In the genomic region with DNA sequence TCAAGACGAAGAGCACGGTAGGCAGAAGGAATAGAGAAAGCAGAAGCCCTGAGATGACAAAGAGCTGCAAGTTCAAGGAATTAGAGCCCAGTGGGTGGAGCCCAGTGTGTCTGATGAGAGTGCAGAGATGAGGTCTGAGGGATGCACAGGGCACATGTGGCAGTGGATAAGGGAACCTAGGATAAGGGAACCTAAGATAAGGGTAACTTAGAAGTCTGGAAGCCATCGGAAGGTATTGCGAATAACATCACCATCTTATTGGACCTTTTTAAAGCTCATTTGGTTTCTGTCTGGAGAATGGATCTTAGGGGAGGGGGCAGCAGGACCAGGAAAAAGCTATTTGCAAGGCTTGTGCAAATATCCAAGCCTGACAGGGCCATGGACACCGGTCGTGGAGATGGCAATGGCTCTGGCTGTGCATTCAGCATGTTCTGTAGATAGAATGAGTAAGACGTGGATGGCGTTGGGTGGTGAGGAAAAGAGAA, we compare ENCODE assay signal across 26 cellular contexts. TPM values are rescaled to one million over a fixed set of nuclear protein-coding genes. Genes with fewer than 3 reads are reported as not detected.
DNase-seq lines count a peak whose midpoint lies in the region; ATAC-seq, FAIRE-seq and TF ChIP-seq lines count a peak whose summit lies in the region.
"Had no signal": no experiment of that assay in that cellular context is flagged by ENCODE, and none has a peak within 500 bp of the region (broad histone marks: within the 10 kb centered on the region; RNA-seq: fewer than 3 reads in every experiment).

No MANE protein-coding gene starts in this region.

- no peak overlapping the region for H2AFZ ChIP-seq in HepG2 (ENCODE audit: low read length)

- TF ChIP-seq RAD21 in HepG2 (CRISPR knock-in tag; IDR thresholded peaks at IDR 0.05), result no peak

- no peak overlapping the region for H3K4me3 ChIP-seq in right lobe of liver
- H3K4me3 ChIP-seq in HepG2 (replicated peaks in 1 of 3; ENCODE audit: insufficient read depth in 1 of 3, low read depth in 2 of 3, low read length in 3 of 3), result no peak overlapping the region
- H3K4me3 ChIP-seq in naive thymus-derived CD4-positive, alpha-beta T cell (ENCODE audit: low read length), result no peak overlapping the region
- H3K4me3 ChIP-seq: BLaER1, cardiac muscle cell had no signal

- peak overlapping the region; percentile 95 for H3K27ac Mint-ChIP-seq in dendritic cell treated with granulocyte-macrophage colony-stimulating factor and Interleukin-4, amounts not matched to agents 40 ng/mL and 50 ng/mL, for 4 days
- no peak overlapping the region for H3K27ac Mint-ChIP-seq in naive thymus-derived CD4-positive, alpha-beta T cell
- no peak overlapping the region for H3K27ac Mint-ChIP-seq in CD4-positive, alpha-beta T cell
- H3K27ac Mint-ChIP-seq: activated CD4-positive, alpha-beta memory T cell treated with anti-CD3 and anti-CD28 coated beads, Interleukin-2, amount 10 ng/mL, durations not matched to agents 7 days and 5 days; T-helper 2 cell treated with Interferon-gamma antibody and Interleukin-4, amounts not matched to agents 5 μg/mL and 100 μg/mL, for 36 hours had no signal

- ATAC-seq in right lobe of liver (peak in 3 of 4 donors; percentile 5 to 28 (median 26)), HepG2 (no peak), GM21381 (IDR thresholded peaks at IDR 0.05; ENCODE audit: unreplicated experiment) (no peak)
- peak; percentile 38 for ATAC-seq in naive thymus-derived CD4-positive, alpha-beta T cell
- no peak for ATAC-seq in CD4-positive, alpha-beta T cell (ENCODE audit: poor library complexity)
- ATAC-seq: activated CD4-positive, CD25-positive, alpha-beta regulatory T cell treated with anti-CD3 and anti-CD28 coated beads, Interleukin-2, amount 50 U/mL, for 24 hours had no signal

- peak overlapping the region in 1 of 3 donors; percentile 40 for H3K27ac ChIP-seq in right lobe of liver
- H3K27ac ChIP-seq in HepG2 (ENCODE audit: extremely low read length, insufficient read depth, low read length), result no peak overlapping the region
- no peak overlapping the region for H3K27ac ChIP-seq in naive thymus-derived CD4-positive, alpha-beta T cell (ENCODE audit: low read depth, low read length)
- H3K27ac ChIP-seq in CD4-positive, alpha-beta T cell (ENCODE audit: low read depth, low read length), result no peak overlapping the region
- H3K27ac ChIP-seq: BLaER1, cardiac muscle cell, neutrophil had no signal

- no peaks in the 10 kb centered on the region for H3K27me3 Mint-ChIP-seq in dendritic cell treated with granulocyte-macrophage colony-stimulating factor and Interleukin-4, amounts not matched to agents 40 ng/mL and 50 ng/mL, for 4 days
- H3K27me3 Mint-ChIP-seq in naive thymus-derived CD4-positive, alpha-beta T cell, result peaks cover 0 to 43% (median 26%) of the 10 kb centered on the region in 5 donors
- peaks cover 29% of the 10 kb centered on the region for H3K27me3 Mint-ChIP-seq in CD4-positive, alpha-beta T cell
- H3K27me3 Mint-ChIP-seq: activated CD4-positive, alpha-beta memory T cell treated with anti-CD3 and anti-CD28 coated beads, Interleukin-2, amount 10 ng/mL, durations not matched to agents 7 days and 5 days had no signal

- no peaks in the 10 kb centered on the region for H3K36me3 ChIP-seq in right lobe of liver
- no peaks in the 10 kb centered on the region for H3K36me3 ChIP-seq in HepG2 (replicated peaks in 1 of 2; ENCODE audit: control insufficient read depth in 1 of 2, insufficient read depth in 2 of 2, low read length in 2 of 2)
- no peaks in the 10 kb centered on the region for H3K36me3 ChIP-seq in naive thymus-derived CD4-positive, alpha-beta T cell (ENCODE audit: control insufficient read depth in 2 of 3, insufficient read depth in 3 of 3, low read length in 3 of 3)
- H3K36me3 ChIP-seq: BLaER1, cardiac muscle cell, neutrophil had no signal

- CTCF ChIA-PET in HepG2 (lab: Yijun Ruan, JAX; ENCODE audit: low intra/inter-chr PET ratio, low total read pairs), result no interaction called here
- CTCF ChIA-PET in naive thymus-derived CD4-positive, alpha-beta T cell (lab: Charles Lee), result no interaction called here
- CTCF ChIA-PET in CD4-positive, alpha-beta T cell (lab: Charles Lee), result no interaction called here

- intact Hi-C loops in right lobe of liver (cut with DNase I), result no loop called here
- intact Hi-C loops in HepG2 (cut with micrococcal nuclease; ENCODE audit: unreplicated experiment), result no loop called here
- intact Hi-C loops in dendritic cell treated with granulocyte-macrophage colony-stimulating factor and Interleukin-4, amounts not matched to agents 40 ng/mL and 50 ng/mL, for 4 days (cut with micrococcal nuclease), result loop anchor here (1.0 to 5.0 kb wide), 2 partner anchors 11 to 36 kb away; no protein-coding TSS in a partner anchor
- intact Hi-C loops in naive thymus-derived CD4-positive, alpha-beta T cell (cut with micrococcal nuclease), result no loop called here
- intact Hi-C loops in CD4-positive, alpha-beta T cell (cut with DNase I, micrococcal nuclease), result no loop called here

- peak overlapping the region; percentile 96 for H3K4me3 Mint-ChIP-seq in dendritic cell treated with granulocyte-macrophage colony-stimulating factor and Interleukin-4, amounts not matched to agents 40 ng/mL and 50 ng/mL, for 4 days
- no peak overlapping the region for H3K4me3 Mint-ChIP-seq in naive thymus-derived CD4-positive, alpha-beta T cell
- H3K4me3 Mint-ChIP-seq in CD4-positive, alpha-beta T cell, result no peak overlapping the region
- H3K4me3 Mint-ChIP-seq: activated CD4-positive, alpha-beta memory T cell treated with anti-CD3 and anti-CD28 coated beads, Interleukin-2, amount 10 ng/mL, durations not matched to agents 7 days and 5 days; T-helper 2 cell treated with Interferon-gamma antibody and Interleukin-4, amounts not matched to agents 5 μg/mL and 100 μg/mL, for 36 hours had no signal

- in situ Hi-C loops in HepG2 (cut with HindIII; ENCODE audit: extremely low pct_ligation_motif_present, low pct_unique_long_range_greater_than_20kb), result no loop called here

- no peak overlapping the region for H3K9ac ChIP-seq in HepG2 (ENCODE audit: insufficient read depth, low read depth, low read length)
- H3K9ac ChIP-seq: BLaER1 had no signal

- no peak for TF ChIP-seq CTCF in right lobe of liver (IDR thresholded peaks at IDR 0.05)
- TF ChIP-seq CTCF in HepG2 (CRISPR knock-in tag; IDR thresholded peaks at IDR 0.05), result no peak
- no peak for TF ChIP-seq CTCF in CD4-positive, alpha-beta T cell (IDR thresholded peaks at IDR 0.05)

- no peaks in the 10 kb centered on the region for H3K79me2 ChIP-seq in HepG2 (ENCODE audit: insufficient read depth, low read length)

- H3K4me1 ChIP-seq in right lobe of liver (peaks cover 0 to 4% (median 0%) of the 10 kb centered on the region in 4 donors), HepG2 (ENCODE audit: insufficient read depth, low read length) (peaks cover 10% of the 10 kb centered on the region; the same call in 1 of the 2 replicates)
- H3K4me1 ChIP-seq in naive thymus-derived CD4-positive, alpha-beta T cell (ENCODE audit: control insufficient read depth in 2 of 2, insufficient read depth in 2 of 2, low read length in 2 of 2), result no peaks in the 10 kb centered on the region
- H3K4me1 ChIP-seq: BLaER1 had no signal

- H3K27me3 ChIP-seq in right lobe of liver (no peaks in the 10 kb centered on the region), HepG2 (ENCODE audit: control insufficient read depth in 1 of 2, insufficient read depth in 2 of 2, low read length in 2 of 2) (no peaks in the 10 kb centered on the region)
- H3K27me3 ChIP-seq in naive thymus-derived CD4-positive, alpha-beta T cell (ENCODE audit: control insufficient read depth in 2 of 2, insufficient read depth in 2 of 2, low read length in 2 of 2), result no peaks in the 10 kb centered on the region
- H3K27me3 ChIP-seq in CD4-positive, alpha-beta T cell (ENCODE audit: control insufficient read depth, insufficient read depth, low read length), result no peaks in the 10 kb centered on the region
- H3K27me3 ChIP-seq: BLaER1, cardiac muscle cell had no signal

- 64% methylated on average over 8 of the region's 8 CpGs for WGBS in right lobe of liver (ENCODE audit: insufficient coverage, low coverage, low lambda C conversion rate, missing lambda C conversion rate)
- WGBS in HepG2 (ENCODE audit: low lambda C conversion rate), result 49% methylated on average over 8 of the region's 8 CpGs

- H3K4me1 Mint-ChIP-seq in dendritic cell treated with granulocyte-macrophage colony-stimulating factor and Interleukin-4, amounts not matched to agents 40 ng/mL and 50 ng/mL, for 4 days (ENCODE audit: low read depth), result peaks cover 65% of the 10 kb centered on the region
- H3K4me1 Mint-ChIP-seq in naive thymus-derived CD4-positive, alpha-beta T cell, result no peaks in the 10 kb centered on the region
- H3K4me1 Mint-ChIP-seq in CD4-positive, alpha-beta T cell (ENCODE audit: low read depth), result no peaks in the 10 kb centered on the region
- H3K4me1 Mint-ChIP-seq: activated CD4-positive, alpha-beta memory T cell treated with anti-CD3 and anti-CD28 coated beads, Interleukin-2, amount 10 ng/mL, durations not matched to agents 7 days and 5 days had no signal

- DNase-seq in right lobe of liver (no peak), HepG2 (ENCODE audit: low spot score) (no peak), DMS114 treated with DMSO at 0.1 percent for 48 hours (lab: John Stamatoyannopoulos, UW; ENCODE audit: unreplicated experiment) (no peak)
- DNase-seq in naive thymus-derived CD4-positive, alpha-beta T cell, result no peak
- DNase-seq in CD4-positive, alpha-beta T cell, result no peak
- DNase-seq in stimulated activated CD4-positive, alpha-beta T cell treated with anti-CD3 and anti-CD28 coated beads, Interleukin-4, amount 100 ng/mL, for 4 hours, result no peak
- DNase-seq: ACHN; activated CD4-positive, alpha-beta memory T cell treated with anti-CD3 and anti-CD28 coated beads, Interleukin-2, amount 10 ng/mL, durations not matched to agents 7 days and 5 days; activated gamma-delta T cell treated with Interleukin-2 at 50 U/mL for 16 hours; activated T-cell treated with anti-CD3 and anti-CD28 coated beads for 4 hours; dermis blood vessel endothelial cell; NCI-H1436 treated with DMSO at 0.1 percent for 48 hours; NCI-H524; stimulated activated CD4-positive, alpha-beta T cell treated with anti-CD3 and anti-CD28 coated beads, Interleukin-15, amount 100 ng/mL, for 24 hours; stimulated activated CD8-positive, alpha-beta memory T cell treated with anti-CD3 and anti-CD28 coated beads, Interleukin-4, amount 100 ng/mL, for 48 hours had no signal

- no peak overlapping the region for H3K4me2 ChIP-seq in HepG2 (ENCODE audit: low read depth, low read length)
- H3K4me2 ChIP-seq: BLaER1 had no signal

- no TSS peak for BruUV-seq in HepG2 (replicated peaks; lab: Mats Ljungman, UMichigan)

- H3K36me3 Mint-ChIP-seq in dendritic cell treated with granulocyte-macrophage colony-stimulating factor and Interleukin-4, amounts not matched to agents 40 ng/mL and 50 ng/mL, for 4 days (ENCODE audit: low read depth), result peaks cover 63% of the 10 kb centered on the region
- peaks cover 0 to 16% (median 4%) of the 10 kb centered on the region in 5 donors for H3K36me3 Mint-ChIP-seq in naive thymus-derived CD4-positive, alpha-beta T cell
- H3K36me3 Mint-ChIP-seq in CD4-positive, alpha-beta T cell (ENCODE audit: low read depth), result no peaks in the 10 kb centered on the region

- peak; percentile 50 for TF ChIP-seq POLR2A in right lobe of liver (IDR thresholded peaks at IDR 0.05)
- no peak for TF ChIP-seq POLR2A in HepG2 (IDR thresholded peaks at IDR 0.05; ENCODE audit: insufficient read depth in 1 of 2, low read depth in 2 of 2, low read length in 2 of 2)

- H3K9me3 Mint-ChIP-seq in dendritic cell treated with granulocyte-macrophage colony-stimulating factor and Interleukin-4, amounts not matched to agents 40 ng/mL and 50 ng/mL, for 4 days, result no peaks in the 10 kb centered on the region
- H3K9me3 Mint-ChIP-seq in naive thymus-derived CD4-positive, alpha-beta T cell, result peaks cover 9 to 69% (median 14%) of the 10 kb centered on the region in 11 donors
- H3K9me3 Mint-ChIP-seq in CD4-positive, alpha-beta T cell, result peaks cover 9% of the 10 kb centered on the region

- H4K20me1 ChIP-seq in HepG2 (ENCODE audit: insufficient read depth, low read length), result no peaks in the 10 kb centered on the region
- H4K20me1 ChIP-seq: BLaER1 had no signal

- TF ChIP-seq EP300 in HepG2 (IDR thresholded peaks at IDR 0.05; ENCODE audit: low read depth in 2 of 2, low read length in 2 of 2), result no peak
- TF ChIP-seq EP300 in HepG2 (CRISPR knock-in tag; IDR thresholded peaks at IDR 0.05; ENCODE audit: borderline replicate concordance), result no peak

- no peak for FAIRE-seq in HepG2 (lab: Jason Lieb, UNC)
- FAIRE-seq: endothelial cell of umbilical vein, H1, RCC 7860, urothelium cell line had no signal

- H3K9me3 ChIP-seq in right lobe of liver, result no peaks in the 10 kb centered on the region
- peaks cover 7% of the 10 kb centered on the region; the same call in 1 of the 2 replicates for H3K9me3 ChIP-seq in HepG2 (ENCODE audit: low read length)
- H3K9me3 ChIP-seq in naive thymus-derived CD4-positive, alpha-beta T cell (ENCODE audit: control insufficient read depth in 2 of 3, low read length in 3 of 3), result no peaks in the 10 kb centered on the region
- H3K9me3 ChIP-seq in CD4-positive, alpha-beta T cell (ENCODE audit: control insufficient read depth, low read length), result no peaks in the 10 kb centered on the region
- H3K9me3 ChIP-seq: neutrophil had no signal

- POLR2A ChIA-PET in HepG2 (lab: Yijun Ruan, JAX), result no interaction called here
- POLR2A ChIA-PET in naive thymus-derived CD4-positive, alpha-beta T cell (lab: Charles Lee), result no interaction called here
- POLR2A ChIA-PET in CD4-positive, alpha-beta T cell (lab: Charles Lee), result no interaction called here

RNA-seq across cellular contexts. Expression of a gene that starts 1.3 kb away (rescaled TPM):
- total RNA-seq in right lobe of liver (10 to 100 TPM in 1 of 6 experiments, 1 to 10 TPM in 5; 2.2 to 13.9 (median 4.6) TPM), HepG2 (2016; rRNA removed; fragmentation: Illumina TruSeq; extraction: Trizol) (not detected in 2 replicates)
- total RNA-seq in HepG2 (2016; cell fraction: cytosol; rRNA removed; fragmentation: Illumina TruSeq; extraction: Trizol; ENCODE audit: low read depth), result not detected in 2 replicates
- total RNA-seq in HepG2 (2016; cell fraction: insoluble cytoplasmic fraction; rRNA removed; fragmentation: Illumina TruSeq; extraction: Trizol), result not detected in 2 replicates
- not detected in 2 replicates for total RNA-seq in HepG2 (2016; cell fraction: membrane; rRNA removed; fragmentation: Illumina TruSeq; extraction: Trizol)
- not detected in 2 replicates for total RNA-seq in HepG2 (2016; cell fraction: nucleus; rRNA removed; fragmentation: Illumina TruSeq; extraction: Trizol)
- 0.12 TPM in 1 of 2 replicates, not detected in the other for polyA plus RNA-seq in HepG2 (2011; rRNA removed)
- polyA plus RNA-seq in HepG2 (2011; cell fraction: cytosol; rRNA removed), result 0.03 and 0.05 TPM in 2 replicates
- polyA plus RNA-seq in HepG2 (2011; cell fraction: nucleus; rRNA removed), result not detected in 2 replicates
- 0.07 and 0.08 TPM in 2 replicates for polyA plus RNA-seq in HepG2 (2012)
- polyA plus RNA-seq in HepG2 (2016; cell fraction: cytosol; fragmentation: Illumina TruSeq; extraction: Trizol; ENCODE audit: low read depth), result not detected in 2 replicates
- not detected in 2 replicates for polyA plus RNA-seq in HepG2 (2016; cell fraction: insoluble cytoplasmic fraction; fragmentation: Illumina TruSeq; extraction: Trizol; ENCODE audit: low read depth)
- not detected in 2 replicates for polyA plus RNA-seq in HepG2 (2016; cell fraction: membrane; fragmentation: Illumina TruSeq; extraction: Trizol; ENCODE audit: low read depth)
- polyA plus RNA-seq in HepG2 (2016; cell fraction: nucleus; fragmentation: Illumina TruSeq; extraction: Trizol; ENCODE audit: insufficient read depth, low read depth), result not detected in 2 replicates
- polyA minus RNA-seq in HepG2 (2011; rRNA and poly(A)+ RNA removed; ENCODE audit: low replicate concordance), result not detected in 2 replicates
- polyA minus RNA-seq in HepG2 (2011; cell fraction: cytosol; rRNA and poly(A)+ RNA removed), result not detected in 2 replicates
- polyA minus RNA-seq in HepG2 (2011; cell fraction: nucleus; rRNA and poly(A)+ RNA removed), result not detected in 2 replicates
- 1 to 10 TPM in 2 of 5 experiments, under 1 TPM in 2, not detected in 1; 0.13 to 5.1 (median 3.0) TPM for total RNA-seq in naive thymus-derived CD4-positive, alpha-beta T cell
- polyA plus RNA-seq in naive thymus-derived CD4-positive, alpha-beta T cell, result not detected
- not detected for total RNA-seq in CD4-positive, alpha-beta T cell
- total RNA-seq: activated CD4-positive, alpha-beta memory T cell treated with anti-CD3 and anti-CD28 coated beads, Interleukin-2, amount 10 ng/mL, durations not matched to agents 7 days and 5 days; cardiac muscle cell; dermis blood vessel endothelial cell; endothelial cell of umbilical vein; H1 had no signal
- polyA plus RNA-seq: cardiac muscle cell, endothelial cell of umbilical vein, H1 had no signal

RNA-seq across cellular contexts. Expression of a gene that starts 35.3 kb away (rescaled TPM):
- total RNA-seq in right lobe of liver (1 to 10 TPM in 3 of 6 experiments, under 1 TPM in 3; 0.75 to 1.6 (median 1.1) TPM), HepG2 (2016; rRNA removed; fragmentation: Illumina TruSeq; extraction: Trizol) (not detected in 2 replicates)
- not detected in 2 replicates for total RNA-seq in HepG2 (2016; cell fraction: cytosol; rRNA removed; fragmentation: Illumina TruSeq; extraction: Trizol; ENCODE audit: low read depth)
- not detected in 2 replicates for total RNA-seq in HepG2 (2016; cell fraction: insoluble cytoplasmic fraction; rRNA removed; fragmentation: Illumina TruSeq; extraction: Trizol)
- not detected in 2 replicates for total RNA-seq in HepG2 (2016; cell fraction: membrane; rRNA removed; fragmentation: Illumina TruSeq; extraction: Trizol)
- not detected in 2 replicates for total RNA-seq in HepG2 (2016; cell fraction: nucleus; rRNA removed; fragmentation: Illumina TruSeq; extraction: Trizol)
- not detected in 2 replicates for polyA plus RNA-seq in HepG2 (2011; rRNA removed)
- not detected in 2 replicates for polyA plus RNA-seq in HepG2 (2011; cell fraction: cytosol; rRNA removed)
- polyA plus RNA-seq in HepG2 (2011; cell fraction: nucleus; rRNA removed), result not detected in 2 replicates
- polyA plus RNA-seq in HepG2 (2012), result not detected in 2 replicates
- not detected in 2 replicates for polyA plus RNA-seq in HepG2 (2016; cell fraction: cytosol; fragmentation: Illumina TruSeq; extraction: Trizol; ENCODE audit: low read depth)
- polyA plus RNA-seq in HepG2 (2016; cell fraction: insoluble cytoplasmic fraction; fragmentation: Illumina TruSeq; extraction: Trizol; ENCODE audit: low read depth), result not detected in 2 replicates
- not detected in 2 replicates for polyA plus RNA-seq in HepG2 (2016; cell fraction: membrane; fragmentation: Illumina TruSeq; extraction: Trizol; ENCODE audit: low read depth)
- not detected in 2 replicates for polyA plus RNA-seq in HepG2 (2016; cell fraction: nucleus; fragmentation: Illumina TruSeq; extraction: Trizol; ENCODE audit: insufficient read depth, low read depth)
- polyA minus RNA-seq in HepG2 (2011; rRNA and poly(A)+ RNA removed; ENCODE audit: low replicate concordance), result not detected in 2 replicates
- polyA minus RNA-seq in HepG2 (2011; cell fraction: cytosol; rRNA and poly(A)+ RNA removed), result not detected in 2 replicates
- not detected in 2 replicates for polyA minus RNA-seq in HepG2 (2011; cell fraction: nucleus; rRNA and poly(A)+ RNA removed)
- total RNA-seq in naive thymus-derived CD4-positive, alpha-beta T cell, result 1 to 10 TPM in 1 of 5 experiments, under 1 TPM in 1, not detected in 3; 0.16 to 7.9 TPM
- polyA plus RNA-seq in naive thymus-derived CD4-positive, alpha-beta T cell, result not detected
- not detected for total RNA-seq in CD4-positive, alpha-beta T cell
- total RNA-seq: activated CD4-positive, alpha-beta memory T cell treated with anti-CD3 and anti-CD28 coated beads, Interleukin-2, amount 10 ng/mL, durations not matched to agents 7 days and 5 days; cardiac muscle cell; dermis blood vessel endothelial cell; endothelial cell of umbilical vein; H1 had no signal
- polyA plus RNA-seq: cardiac muscle cell, endothelial cell of umbilical vein had no signal

RNA-seq across cellular contexts. Expression of a gene that starts 44.6 kb away (rescaled TPM):
- total RNA-seq in right lobe of liver, result 1 to 10 TPM; 1.1 to 9.0 (median 5.2) TPM
- total RNA-seq in HepG2 (2016; rRNA removed; fragmentation: Illumina TruSeq; extraction: Trizol), result not detected in 2 replicates
- not detected in 2 replicates for total RNA-seq in HepG2 (2016; cell fraction: cytosol; rRNA removed; fragmentation: Illumina TruSeq; extraction: Trizol; ENCODE audit: low read depth)
- total RNA-seq in HepG2 (2016; cell fraction: insoluble cytoplasmic fraction; rRNA removed; fragmentation: Illumina TruSeq; extraction: Trizol), result not detected in 2 replicates
- total RNA-seq in HepG2 (2016; cell fraction: membrane; rRNA removed; fragmentation: Illumina TruSeq; extraction: Trizol), result not detected in 2 replicates
- total RNA-seq in HepG2 (2016; cell fraction: nucleus; rRNA removed; fragmentation: Illumina TruSeq; extraction: Trizol), result not detected in 2 replicates
- 0.07 TPM in 1 of 2 replicates, not detected in the other for polyA plus RNA-seq in HepG2 (2011; rRNA removed)
- polyA plus RNA-seq in HepG2 (2011; cell fraction: cytosol; rRNA removed), result 0.03 TPM in 1 of 2 replicates, not detected in the other
- polyA plus RNA-seq in HepG2 (2011; cell fraction: nucleus; rRNA removed), result not detected in 2 replicates
- polyA plus RNA-seq in HepG2 (2012), result 0.27 TPM in 1 of 2 replicates, not detected in the other
- not detected in 2 replicates for polyA plus RNA-seq in HepG2 (2016; cell fraction: cytosol; fragmentation: Illumina TruSeq; extraction: Trizol; ENCODE audit: low read depth)
- polyA plus RNA-seq in HepG2 (2016; cell fraction: insoluble cytoplasmic fraction; fragmentation: Illumina TruSeq; extraction: Trizol; ENCODE audit: low read depth), result not detected in 2 replicates
- polyA plus RNA-seq in HepG2 (2016; cell fraction: membrane; fragmentation: Illumina TruSeq; extraction: Trizol; ENCODE audit: low read depth), result not detected in 2 replicates
- polyA plus RNA-seq in HepG2 (2016; cell fraction: nucleus; fragmentation: Illumina TruSeq; extraction: Trizol; ENCODE audit: insufficient read depth, low read depth), result not detected in 2 replicates
- not detected in 2 replicates for polyA minus RNA-seq in HepG2 (2011; rRNA and poly(A)+ RNA removed; ENCODE audit: low replicate concordance)
- not detected in 2 replicates for polyA minus RNA-seq in HepG2 (2011; cell fraction: cytosol; rRNA and poly(A)+ RNA removed)
- not detected in 2 replicates for polyA minus RNA-seq in HepG2 (2011; cell fraction: nucleus; rRNA and poly(A)+ RNA removed)
- 10 to 100 TPM in 1 of 5 experiments, 1 to 10 TPM in 1, under 1 TPM in 2, not detected in 1; 0.38 to 68.2 (median 3.4) TPM for total RNA-seq in naive thymus-derived CD4-positive, alpha-beta T cell
- polyA plus RNA-seq in naive thymus-derived CD4-positive, alpha-beta T cell, result under 1 TPM; 0.24 to 0.30 TPM
- 1 to 10 TPM; 1.2 to 1.9 TPM for total RNA-seq in CD4-positive, alpha-beta T cell
- total RNA-seq: activated CD4-positive, alpha-beta memory T cell treated with anti-CD3 and anti-CD28 coated beads, Interleukin-2, amount 10 ng/mL, durations not matched to agents 7 days and 5 days; cardiac muscle cell; dermis blood vessel endothelial cell; endothelial cell of umbilical vein; H1 had no signal
- polyA plus RNA-seq: cardiac muscle cell, endothelial cell of umbilical vein had no signal

Comparison
In these comparisons a context has a peak if more than half of its experiments do, and no peak if none do; other contexts are left out.
1. ATAC-seq: peak in right lobe of liver (3 of 4) and naive thymus-derived CD4-positive, alpha-beta T cell (single experiment); none in HepG2 (single experiment), CD4-positive, alpha-beta T cell (single experiment) and GM21381 (single experiment).